ENCODE assay signal across 23 cellular contexts in genomic region chr22:49931863-49932262, GRCh38. TPM values are rescaled to one million over a fixed set of nuclear protein-coding genes. Genes with fewer than 3 reads are reported as not detected.
A peak's percentile ranks its signal among the peaks of the same experiment; 100 is the strongest.
DNase-seq lines count a peak whose midpoint lies in the region; ATAC-seq, FAIRE-seq and TF ChIP-seq lines count a peak whose summit lies in the region.
"Had no signal": no experiment of that assay in that cellular context is flagged by ENCODE, and none has a peak within 500 bp of the region (broad histone marks: within the 10 kb centered on the region; RNA-seq: fewer than 3 reads in every experiment).

No MANE protein-coding gene starts in this region.

- TF ChIP-seq CTCF in C4-2B (conservative IDR thresholded peaks at IDR 0.05), result no peak

- H3K4me1 Mint-ChIP-seq in IgD-negative memory B cell, result peaks cover 6 to 34% (median 30%) of the 10 kb centered on the region in 3 donors
- peaks cover 66% of the 10 kb centered on the region for H3K4me1 Mint-ChIP-seq in stimulated activated memory B cell treated with anti-CD40 and anti-IgM and Interleukin-4, amounts not matched to agents 10 μg/mL and 1 μg/mL and 100 μg/mL, for 72 hours

- DNase-seq in dermis blood vessel endothelial cell (peak; percentile 40), iPS-NIHi7 (ENCODE audit: extremely low spot score) (no peak), frontal cortex (ENCODE audit: low spot score in 2 of 2) (no peak), SKM-1 (lab: John Stamatoyannopoulos, UW; ENCODE audit: unreplicated experiment) (no peak)
- DNase-seq: activated CD4-positive, alpha-beta T cell treated with anti-CD3 and anti-CD28 coated beads for 36 hours; activated T-cell treated with anti-CD3 and anti-CD28 coated beads, Interleukin-2, amount 50 U/mL, for 72 hours; aorta; dorsolateral prefrontal cortex; Kasumi-1; left cardiac atrium; naive thymus-derived CD8-positive, alpha-beta T cell; NCI-H1694; NCI-H2171; NCI-H524; retina; small intestine had no signal

- H3K36me3 Mint-ChIP-seq in IgD-negative memory B cell, result no peaks in the 10 kb centered on the region
- H3K36me3 Mint-ChIP-seq in stimulated activated memory B cell treated with anti-CD40 and anti-IgM and Interleukin-4, amounts not matched to agents 10 μg/mL and 1 μg/mL and 100 μg/mL, for 72 hours, result peaks cover 8% of the 10 kb centered on the region
- H3K36me3 Mint-ChIP-seq: naive thymus-derived CD8-positive, alpha-beta T cell had no signal

- FAIRE-seq in frontal cortex (lab: Jason Lieb, UNC), result no peak
- FAIRE-seq: small intestine had no signal

- peak overlapping the region; percentile 90 to 98 (median 94) for H3K27ac Mint-ChIP-seq in IgD-negative memory B cell
- peak overlapping the region; percentile 88 for H3K27ac Mint-ChIP-seq in stimulated activated memory B cell treated with anti-CD40 and anti-IgM and Interleukin-4, amounts not matched to agents 10 μg/mL and 1 μg/mL and 100 μg/mL, for 72 hours
- H3K27ac Mint-ChIP-seq: activated T-cell treated with anti-CD3 and anti-CD28 coated beads, Interleukin-2, amount 50 U/mL, for 72 hours had no signal

- no peaks in the 10 kb centered on the region for H3K27me3 Mint-ChIP-seq in IgD-negative memory B cell
- no peaks in the 10 kb centered on the region for H3K27me3 Mint-ChIP-seq in stimulated activated memory B cell treated with anti-CD40 and anti-IgM and Interleukin-4, amounts not matched to agents 10 μg/mL and 1 μg/mL and 100 μg/mL, for 72 hours
- H3K27me3 Mint-ChIP-seq: activated CD4-positive, alpha-beta T cell treated with anti-CD3 and anti-CD28 coated beads for 36 hours; activated naive CD4-positive, alpha-beta T cell treated with anti-CD3 and anti-CD28 coated beads, Interleukin-2, amount 50 U/mL, for 24 hours; naive thymus-derived CD8-positive, alpha-beta T cell had no signal

- no peaks in the 10 kb centered on the region for H3K9me3 Mint-ChIP-seq in IgD-negative memory B cell
- no peaks in the 10 kb centered on the region for H3K9me3 Mint-ChIP-seq in stimulated activated memory B cell treated with anti-CD40 and anti-IgM and Interleukin-4, amounts not matched to agents 10 μg/mL and 1 μg/mL and 100 μg/mL, for 72 hours
- H3K9me3 Mint-ChIP-seq: activated naive CD4-positive, alpha-beta T cell treated with anti-CD3 and anti-CD28 coated beads, Interleukin-2, amount 50 U/mL, for 24 hours; activated T-cell treated with anti-CD3 and anti-CD28 coated beads, Interleukin-2, amount 50 U/mL, for 72 hours; naive thymus-derived CD8-positive, alpha-beta T cell; T-helper 1 cell treated with Interleukin-12 subunit alpha and Interleukin-12 subunit beta and Interleukin-4 antibody, amounts not matched to agents 30 μg/mL and 1 μg/mL, for 36 hours had no signal

- peak overlapping the region; percentile 25 to 87 (median 80) for H3K4me3 Mint-ChIP-seq in IgD-negative memory B cell
- H3K4me3 Mint-ChIP-seq in stimulated activated memory B cell treated with anti-CD40 and anti-IgM and Interleukin-4, amounts not matched to agents 10 μg/mL and 1 μg/mL and 100 μg/mL, for 72 hours, result no peak overlapping the region

- H3K27ac ChIP-seq in C4-2B, result peak overlapping the region; percentile 39; the same call in 1 of the 2 replicates
- H3K27ac ChIP-seq: SJSA1 had no signal

- ATAC-seq in stimulated activated memory B cell treated with anti-CD40 and anti-IgM and Interleukin-4, amounts not matched to agents 10 μg/mL and 1 μg/mL and 100 μg/mL, for 72 hours, result no peak
- no peak for ATAC-seq in SK-N-SH treated with all-trans-retinoic acid at 6 μM for 48 hours
- ATAC-seq: activated CD4-positive, alpha-beta T cell treated with anti-CD3 and anti-CD28 coated beads for 36 hours; activated T-cell treated with anti-CD3 and anti-CD28 coated beads, Interleukin-2, amount 50 U/mL, for 72 hours; left cardiac atrium; naive thymus-derived CD8-positive, alpha-beta T cell had no signal

TF ChIP-seq in SK-N-SH treated with all-trans-retinoic acid at 6 μM for 48 hours, 23 proteins besides CTCF, POLR2A, EP300 and RAD21:
- no peak for TF ChIP-seq ZNF70 (CRISPR knock-in tag; IDR thresholded peaks at IDR 0.05)
- no peak for TF ChIP-seq ZC3H10 (CRISPR knock-in tag; IDR thresholded peaks at IDR 0.05)
- TF ChIP-seq, protein P1, sequence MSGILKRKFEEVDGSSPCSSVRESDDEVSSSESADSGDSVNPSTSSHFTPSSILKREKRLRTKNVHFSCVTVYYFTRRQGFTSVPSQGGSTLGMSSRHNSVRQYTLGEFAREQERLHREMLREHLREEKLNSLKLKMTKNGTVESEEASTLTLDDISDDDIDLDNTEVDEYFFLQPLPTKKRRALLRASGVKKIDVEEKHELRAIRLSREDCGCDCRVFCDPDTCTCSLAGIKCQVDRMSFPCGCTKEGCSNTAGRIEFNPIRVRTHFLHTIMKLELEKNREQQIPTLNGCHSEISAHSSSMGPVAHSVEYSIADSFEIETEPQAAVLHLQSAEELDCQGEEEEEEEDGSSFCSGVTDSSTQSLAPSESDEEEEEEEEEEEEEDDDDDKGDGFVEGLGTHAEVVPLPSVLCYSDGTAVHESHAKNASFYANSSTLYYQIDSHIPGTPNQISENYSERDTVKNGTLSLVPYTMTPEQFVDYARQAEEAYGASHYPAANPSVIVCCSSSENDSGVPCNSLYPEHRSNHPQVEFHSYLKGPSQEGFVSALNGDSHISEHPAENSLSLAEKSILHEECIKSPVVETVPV (CRISPR knock-in tag; IDR thresholded peaks at IDR 0.05), result no peak
- TF ChIP-seq ARNTL (CRISPR knock-in tag; IDR thresholded peaks at IDR 0.05; ENCODE audit: borderline replicate concordance, low read depth), result no peak
- no peak for TF ChIP-seq ZFP30 (CRISPR knock-in tag; IDR thresholded peaks at IDR 0.05)
- TF ChIP-seq BACH2 (CRISPR knock-in tag; IDR thresholded peaks at IDR 0.05; ENCODE audit: borderline replicate concordance), result no peak
- no peak for TF ChIP-seq SNAI2 (CRISPR knock-in tag; IDR thresholded peaks at IDR 0.05)
- no peak for TF ChIP-seq ZNF565 (CRISPR knock-in tag; conservative IDR thresholded peaks at IDR 0.05; ENCODE audit: low read depth)

RNA-seq across cellular contexts. Expression of gene CRELD2, which starts 13.4 kb away (rescaled TPM):
- polyA plus RNA-seq in IgD-negative memory B cell, result 29.7 TPM
- total RNA-seq in dermis blood vessel endothelial cell (77.4 and 123 TPM in 2 replicates), frontal cortex (17.5 TPM)

RNA-seq across cellular contexts. Expression of gene ALG12, which starts 13.6 kb away (rescaled TPM):
- 13.4 TPM for polyA plus RNA-seq in IgD-negative memory B cell
- 14.6 and 24.7 TPM in 2 replicates for total RNA-seq in dermis blood vessel endothelial cell
- total RNA-seq in frontal cortex, result 8.6 TPM

RNA-seq across cellular contexts. Expression of gene PIM3, which starts 28.7 kb away (rescaled TPM):
- polyA plus RNA-seq in IgD-negative memory B cell, result 47.1 TPM
- total RNA-seq in dermis blood vessel endothelial cell, result 463 and 464 TPM in 2 replicates
- total RNA-seq in frontal cortex, result 16.3 TPM

Comparison
In these comparisons a context has a peak if more than half of its experiments do, and no peak if none do; other contexts are left out.
1. RNA of gene PIM3, which starts 28.7 kb away (total RNA-seq): 463 to 464 TPM in dermis blood vessel endothelial cell; 16.3 TPM in frontal cortex (single experiment); every median in the first group is over 10 times any median in the second.